8 cellular contexts compared by ENCODE assay signal in genomic region chr16:23423496-23424049, GRCh38. TPM values are rescaled to one million over a fixed set of nuclear protein-coding genes. Genes with fewer than 3 reads are reported as not detected.
DNase-seq lines count a peak whose midpoint lies in the region; ATAC-seq and TF ChIP-seq lines count a peak whose summit lies in the region.

No MANE protein-coding gene starts in this region.

- TF ChIP-seq CTCF in HEK293 (tag by site-specific recombination; IDR thresholded peaks at IDR 0.05) = no peak
- no peak for TF ChIP-seq CTCF in adrenal gland (IDR thresholded peaks at IDR 0.05)
- TF ChIP-seq CTCF in hepatocyte (IDR thresholded peaks at IDR 0.05; ENCODE audit: poor library complexity) = no peak
- no peak for TF ChIP-seq CTCF in testis (IDR thresholded peaks at IDR 0.05)

- intact Hi-C loops in adrenal gland (cut with DNase I) = loop anchor here in 1 of 2 donors (10.0 kb wide), 1 partner anchor 529 kb away; no protein-coding TSS in a partner anchor
- intact Hi-C loops in testis (cut with DNase I; ENCODE audit: low total_unique reads) = no loop called here

- POLR2A ChIA-PET in HEK293 (lab: Yijun Ruan, JAX) = interaction anchor here (0.7 kb wide), 1 partner anchor 15 kb away, joined by 3 read pairs; no protein-coding TSS in a partner anchor
- POLR2A ChIA-PET in HEK293T (lab: Yijun Ruan, JAX) = no interaction called here

- CTCF ChIA-PET in HEK293 (lab: Yijun Ruan, JAX) (interaction anchor here (0.5 to 4.8 kb wide), 2 partner anchors 12 to 303 kb away, joined by 4 to 48 read pairs; no protein-coding TSS in a partner anchor), HEK293T (lab: Yijun Ruan, JAX) (interaction anchor here (0.6 to 1.8 kb wide), 4 partner anchors 11 to 224 kb away, joined by 3 to 8 read pairs (median 3); no protein-coding TSS in a partner anchor)

- no peaks in the 10 kb centered on the region for H3K9me2 ChIP-seq in hepatocyte (replicated peaks; ENCODE audit: insufficient read depth)

- H3K4me2 ChIP-seq in hepatocyte = no peak overlapping the region

- H3K4me3 ChIP-seq in HEK293 (ENCODE audit: low read depth, low read length) (no peak overlapping the region), adrenal gland (no peak overlapping the region), hepatocyte (no peak overlapping the region), testis (no peak overlapping the region)

- H3K9me3 ChIP-seq in HEK293 (ENCODE audit: control insufficient read depth, insufficient read depth, low read depth, low read length) (no peaks in the 10 kb centered on the region), adrenal gland (replicated peaks in 1 of 3) (no peaks in the 10 kb centered on the region), hepatocyte (ENCODE audit: low read depth) (no peaks in the 10 kb centered on the region), testis (no peaks in the 10 kb centered on the region)

- H3K27ac ChIP-seq in HEK293 (ENCODE audit: extremely low read depth, low read depth, low read length) (peak overlapping the region; percentile 49; the same call in 1 of the 2 replicates), adrenal gland (peak overlapping the region in 2 of 5 donors; percentile 76 to 77), hepatocyte (peak overlapping the region; percentile 37), testis (peak overlapping the region; percentile 69 to 86)

- no peaks in the 10 kb centered on the region for H4K20me1 ChIP-seq in hepatocyte (ENCODE audit: insufficient read depth, poor library complexity, severe bottlenecking)

- H3K36me3 ChIP-seq in HEK293 (ENCODE audit: control insufficient read depth in 2 of 2, insufficient read depth in 1 of 2, low read length in 2 of 2) (peaks cover 0 to 6% of the 10 kb centered on the region in 2 experiments; a peak in 2 of 3 replicates), adrenal gland (replicated peaks in 1 of 2) (peaks cover 0 to 5% of the 10 kb centered on the region in 2 donors), hepatocyte (replicated peaks; ENCODE audit: insufficient read depth, low read depth) (no peaks in the 10 kb centered on the region), testis (ENCODE audit: low read depth, missing control alignments) (no peaks in the 10 kb centered on the region)

- DNase-seq in adrenal gland (peak; percentile 43 to 87 (median 75)), hepatocyte (ENCODE audit: low spot score) (peak; percentile 39), testis (peak; percentile 85), NCI-H128 (lab: John Stamatoyannopoulos, UW; ENCODE audit: unreplicated experiment) (no peak), HEK293T (ENCODE audit: extremely low spot score) (no peak)

- no peak for TF ChIP-seq POLR2A in adrenal gland (IDR thresholded peaks at IDR 0.05)
- TF ChIP-seq POLR2A in testis (IDR thresholded peaks at IDR 0.05) = no peak

- ATAC-seq in GM18867 (IDR thresholded peaks at IDR 0.05; ENCODE audit: unreplicated experiment) = no peak
- ATAC-seq in GM19035 (IDR thresholded peaks at IDR 0.05; ENCODE audit: unreplicated experiment) = no peak

- WGBS in adrenal gland, 4 donors = 42 to 51% (median 48%) methylated on average over 11 of the region's 11 CpGs
- 51% methylated on average over 11 of the region's 11 CpGs for WGBS in hepatocyte (ENCODE audit: low lambda C conversion rate, missing lambda C conversion rate)
- 56 to 60% methylated on average over 11 of the region's 11 CpGs for WGBS in testis, 2 donors

- H3K79me2 ChIP-seq in hepatocyte = no peaks in the 10 kb centered on the region

- H3K4me1 ChIP-seq in HEK293 (ENCODE audit: control insufficient read depth, insufficient read depth, low read length) (peaks cover 3% of the 10 kb centered on the region; the same call in 1 of the 2 replicates), adrenal gland (replicated peaks in 1 of 2) (peaks cover 0 to 10% of the 10 kb centered on the region in 2 donors), hepatocyte (ENCODE audit: insufficient read depth) (peaks cover 4% of the 10 kb centered on the region), testis (peaks cover 4% of the 10 kb centered on the region)

- H2AFZ ChIP-seq in hepatocyte = no peak overlapping the region

- no peaks in the 10 kb centered on the region for H3K27me3 ChIP-seq in adrenal gland
- H3K27me3 ChIP-seq in hepatocyte = no peaks in the 10 kb centered on the region
- H3K27me3 ChIP-seq in testis = no peaks in the 10 kb centered on the region

TF ChIP-seq in HEK293, 187 proteins besides CTCF, POLR2A, EP300 and RAD21 (continues in another document):
- TF ChIP-seq ZNF26 (tag by site-specific recombination; IDR thresholded peaks at IDR 0.05) (no peak), ZNF175 (tag by site-specific recombination; IDR thresholded peaks at IDR 0.05) (no peak), ZNF449 (tag by site-specific recombination; IDR thresholded peaks at IDR 0.05) (no peak), ZNF514 (tag by site-specific recombination; IDR thresholded peaks at IDR 0.05) (no peak), ZNF114 (tag by site-specific recombination; IDR thresholded peaks at IDR 0.05) (no peak)

TF ChIP-seq in HEK293T, 16 proteins besides CTCF, POLR2A, EP300 and RAD21:
- TF ChIP-seq ELF4 (IDR thresholded peaks at IDR 0.05) = no peak
- TF ChIP-seq FOXA1 (IDR thresholded peaks at IDR 0.05) = no peak
- TF ChIP-seq LEF1 (IDR thresholded peaks at IDR 0.05; ENCODE audit: borderline replicate concordance) = no peak
- no peak for TF ChIP-seq NFRKB (IDR thresholded peaks at IDR 0.05)
- no peak for TF ChIP-seq TARDBP (IDR thresholded peaks at IDR 0.05)
- no peak for TF ChIP-seq ARNT (IDR thresholded peaks at IDR 0.05)
- TF ChIP-seq FOXM1 (IDR thresholded peaks at IDR 0.05; ENCODE audit: borderline replicate concordance) = no peak
- TF ChIP-seq ZNF384 (IDR thresholded peaks at IDR 0.05) = no peak
- no peak for TF ChIP-seq FOXK2 (IDR thresholded peaks at IDR 0.05)
- no peak for TF ChIP-seq PKNOX1 (IDR thresholded peaks at IDR 0.05)
- no peak for TF ChIP-seq CTBP1 (IDR thresholded peaks at IDR 0.05; ENCODE audit: borderline replicate concordance)
- TF ChIP-seq SP1 (IDR thresholded peaks at IDR 0.05) = no peak
- TF ChIP-seq HDGF (IDR thresholded peaks at IDR 0.05; ENCODE audit: borderline replicate concordance) = no peak
- no peak for TF ChIP-seq SUZ12 (IDR thresholded peaks at IDR 0.05)
- no peak for TF ChIP-seq L3MBTL2 (conservative IDR thresholded peaks at IDR 0.05)
- TF ChIP-seq BHLHE40 (IDR thresholded peaks at IDR 0.05; ENCODE audit: borderline replicate concordance) = no peak

RNA-seq across cellular contexts. Expression of gene COG7, which starts 29.4 kb away (rescaled TPM):
- total RNA-seq in adrenal gland = 10 to 100 TPM; 10.7 to 25.7 (median 21.4) TPM
- polyA plus RNA-seq in adrenal gland = 10 to 100 TPM; 19.2 to 50.1 (median 37.3) TPM
- total RNA-seq in hepatocyte = 11.8 and 15.4 TPM in 2 replicates
- 13.5 and 14.7 TPM in 2 replicates for polyA plus RNA-seq in hepatocyte
- 10 to 100 TPM; 35.1 to 40.7 TPM for total RNA-seq in testis
- polyA plus RNA-seq in testis (ENCODE audit: insufficient read depth, low read depth, low replicate concordance) = 21.5 TPM

Comparison
In these comparisons a context has a peak if more than half of its experiments do, and no peak if none do; other contexts are left out.
1. DNase-seq: peak in adrenal gland (7 of 7), hepatocyte (single experiment) and testis (single experiment); none in NCI-H128 (single experiment) and HEK293T (single experiment).